Comparison of ENCODE assay signal across 23 cellular contexts in the genomic region with DNA sequence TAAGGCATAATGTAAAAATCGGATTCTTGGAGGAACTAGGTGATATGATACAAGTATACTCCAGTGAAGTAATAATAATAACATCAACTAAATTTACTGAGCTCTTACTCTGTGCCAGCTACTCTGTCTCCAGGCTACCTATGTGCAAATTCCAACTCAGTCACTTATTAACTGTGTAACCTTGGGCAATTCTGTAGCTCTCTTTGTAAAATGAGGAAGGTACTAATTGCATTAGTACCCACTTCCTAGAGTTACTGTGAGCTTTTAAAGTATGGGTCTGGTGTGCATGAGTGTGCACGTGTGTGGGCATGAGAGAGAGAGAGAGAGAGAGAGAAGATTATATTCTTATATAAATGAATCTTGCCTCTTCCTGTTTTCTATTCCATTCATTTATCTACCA.
"Had no signal": no experiment of that assay in that cellular context is flagged by ENCODE, and none has a peak within 500 bp of the region (broad histone marks: within the 10 kb centered on the region; RNA-seq: fewer than 3 reads in every experiment).

No MANE protein-coding gene starts in this region.

- H3K9ac ChIP-seq: parathyroid adenoma had no signal

- ATAC-seq: heart left ventricle, psoas muscle had no signal

- DNase-seq: effector CD4-positive, alpha-beta T cell; endodermal cell; foreskin melanocyte; heart left ventricle; hypothalamus; mesendoderm; naive B cell; occipital lobe; psoas muscle; sigmoid colon; stimulated activated CD4-positive, alpha-beta T cell treated with anti-CD3 and anti-CD28 coated beads, Interleukin-2, amount 100 ng/mL, for 24 hours; stimulated activated CD4-positive, alpha-beta T cell treated with anti-CD3 and anti-CD28 coated beads, Interleukin-4, amount 100 ng/mL, for 4 hours; stimulated activated naive CD4-positive, alpha-beta T cell; stomach; substantia nigra; trophoblast cell had no signal

- H3K79me2 ChIP-seq: parathyroid adenoma had no signal

- H3K36me3 Mint-ChIP-seq: naive B cell had no signal

- H3K4me3 ChIP-seq: coronary artery, heart left ventricle, psoas muscle, sigmoid colon, skin epidermis, stomach, thoracic aorta had no signal

- H2AFZ ChIP-seq: parathyroid adenoma had no signal

- H3K27me3 ChIP-seq: sigmoid colon, stomach had no signal

- H3K9me3 Mint-ChIP-seq: endodermal cell had no signal

- H3K4me1 Mint-ChIP-seq: endodermal cell, naive B cell, nephron had no signal

- H3K9me3 ChIP-seq: heart left ventricle, psoas muscle, sigmoid colon, stomach, thoracic aorta had no signal

- H3K4me3 Mint-ChIP-seq: endodermal cell, naive B cell, nephron had no signal

- H3K36me3 ChIP-seq: heart left ventricle, sigmoid colon, stomach, thoracic aorta had no signal

- H3K4me1 ChIP-seq: heart left ventricle, parathyroid adenoma, psoas muscle, sigmoid colon, stomach had no signal

- H3K27ac Mint-ChIP-seq: endodermal cell, naive B cell had no signal

- H3K27ac ChIP-seq: coronary artery, heart left ventricle, parathyroid adenoma, psoas muscle, sigmoid colon, skin epidermis, stomach, thoracic aorta had no signal

- FAIRE-seq: endothelial cell of umbilical vein, islet of Langerhans had no signal
